In the genomic region with DNA sequence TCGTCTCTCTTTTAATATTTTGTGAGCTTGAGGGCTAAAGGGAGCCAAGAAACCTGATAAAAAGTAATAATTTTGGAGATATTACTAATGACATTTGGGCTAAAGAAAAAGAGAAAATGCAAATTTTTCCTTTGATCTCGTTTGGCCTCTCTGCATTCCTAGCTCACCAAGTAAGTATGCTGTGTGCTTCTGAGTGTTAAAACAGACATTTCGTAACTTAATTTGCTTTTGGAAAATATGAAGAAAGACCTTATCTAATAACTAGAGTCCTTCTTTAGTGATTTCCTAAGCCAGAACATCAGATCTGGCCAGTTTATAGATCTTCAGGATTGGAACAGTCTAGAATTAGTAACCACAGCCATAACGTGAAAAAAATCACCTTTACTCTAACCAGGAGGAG, we compare ENCODE assay signal across 20 cellular contexts.
DNase-seq lines count a peak whose midpoint lies in the region; ATAC-seq and TF ChIP-seq lines count a peak whose summit lies in the region.
"Had no signal": no experiment of that assay in that cellular context is flagged by ENCODE, and none has a peak within 500 bp of the region (broad histone marks: within the 10 kb centered on the region; RNA-seq: fewer than 3 reads in every experiment).

No MANE protein-coding gene starts in this region.

- H3K4me3 ChIP-seq in Caco-2 (ENCODE audit: low read depth, low read length) = no peak overlapping the region
- no peak overlapping the region for H3K4me3 ChIP-seq in adipocyte (ENCODE audit: low read length)
- H3K4me3 ChIP-seq in fibroblast of villous mesenchyme (ENCODE audit: low read depth, low read length) = no peak overlapping the region
- H3K4me3 ChIP-seq: HAP-1, Peyer's patch had no signal

- H3K27ac Mint-ChIP-seq in Caco-2 (ENCODE audit: unreplicated experiment) = peak overlapping the region; percentile 57
- no peak overlapping the region for H3K27ac Mint-ChIP-seq in activated T-helper 17 cell treated with anti-CD3 and anti-CD28 coated beads, Interleukin-2, amount 50 U/mL, for 72 hours
- H3K27ac Mint-ChIP-seq in activated naive CD4-positive, alpha-beta T cell treated with anti-CD3 and anti-CD28 coated beads, Interleukin-2, amount 50 U/mL, for 72 hours = no peak overlapping the region
- H3K27ac Mint-ChIP-seq: B cell; CD4-positive, CD25-positive, alpha-beta regulatory T cell had no signal

- peaks cover 7% of the 10 kb centered on the region for H3K4me1 Mint-ChIP-seq in Caco-2 (ENCODE audit: low read depth, unreplicated experiment)
- no peaks in the 10 kb centered on the region for H3K4me1 Mint-ChIP-seq in activated T-helper 17 cell treated with anti-CD3 and anti-CD28 coated beads, Interleukin-2, amount 50 U/mL, for 72 hours
- H3K4me1 Mint-ChIP-seq: B cell; CD4-positive, CD25-positive, alpha-beta regulatory T cell had no signal

- DNase-seq in Caco-2 = peak in 1 of 2 experiments; percentile 55
- DNase-seq in adipocyte (ENCODE audit: low read depth) = peak; percentile 55
- peak; percentile 28 for DNase-seq in fibroblast of villous mesenchyme (ENCODE audit: low read depth)
- DNase-seq in omental fat pad (ENCODE audit: low spot score) = no peak
- no peak for DNase-seq in RWPE1 (ENCODE audit: low spot score)
- DNase-seq in activated naive CD4-positive, alpha-beta T cell treated with anti-CD3 and anti-CD28 coated beads, Interleukin-2, amount 50 U/mL, for 72 hours (ENCODE audit: low spot score in 2 of 2) = no peak
- no peak for DNase-seq in activated CD4-positive, alpha-beta T cell treated with anti-CD3 and anti-CD28 coated beads, Interleukin-2, amount 50 U/mL, for 48 hours
- DNase-seq: 8988T; CD4-positive, CD25-positive, alpha-beta regulatory T cell; DMS153; GDM1; IMR-90; NCI-H1417 treated with DMSO at 0.1 percent for 48 hours; NCI-H2029; NCI-H526 treated with DMSO at 0.1 percent for 48 hours; Peyer's patch had no signal

- CTCF ChIA-PET in Caco-2 (lab: Charles Lee) = no interaction called here
- CTCF ChIA-PET in RWPE1 (lab: Yijun Ruan, JAX) = interaction anchor here (0.7 kb wide), 1 partner anchor 43 kb away, joined by 4 read pairs; no protein-coding TSS in a partner anchor

- H3K9ac ChIP-seq in adipocyte (ENCODE audit: low read length) = no peak overlapping the region

- intact Hi-C loops in Caco-2 (cut with micrococcal nuclease; ENCODE audit: unreplicated experiment) = loop anchor here (2.0 kb wide), 3 partner anchors 57 to 349 kb away; no protein-coding TSS in a partner anchor

- H3K27me3 ChIP-seq in Caco-2 (replicated peaks; ENCODE audit: control insufficient read depth, insufficient read depth, low read length) (no peaks in the 10 kb centered on the region), adipocyte (replicated peaks; ENCODE audit: control insufficient read depth, insufficient read depth, low read length) (no peaks in the 10 kb centered on the region)
- H3K27me3 ChIP-seq: Peyer's patch had no signal

- ATAC-seq in omental fat pad (ENCODE audit: low FRiP score) = peak; percentile 62
- ATAC-seq in activated T-helper 17 cell treated with anti-CD3 and anti-CD28 coated beads, Interleukin-2, amount 50 U/mL, for 72 hours (replicated peaks) = no peak
- ATAC-seq in activated naive CD4-positive, alpha-beta T cell treated with anti-CD3 and anti-CD28 coated beads, Interleukin-2, amount 50 U/mL, for 72 hours = no peak
- ATAC-seq: Right ventricle myocardium inferior had no signal

- no peaks in the 10 kb centered on the region for H3K36me3 Mint-ChIP-seq in Caco-2 (ENCODE audit: insufficient read depth, unreplicated experiment)
- no peaks in the 10 kb centered on the region for H3K36me3 Mint-ChIP-seq in activated T-helper 17 cell treated with anti-CD3 and anti-CD28 coated beads, Interleukin-2, amount 50 U/mL, for 72 hours (ENCODE audit: low read depth)
- no peaks in the 10 kb centered on the region for H3K36me3 Mint-ChIP-seq in activated naive CD4-positive, alpha-beta T cell treated with anti-CD3 and anti-CD28 coated beads, Interleukin-2, amount 50 U/mL, for 72 hours
- H3K36me3 Mint-ChIP-seq: CD4-positive, CD25-positive, alpha-beta regulatory T cell had no signal

- H3K36me3 ChIP-seq in Caco-2 (ENCODE audit: control insufficient read depth, insufficient read depth, low read length) (no peaks in the 10 kb centered on the region), adipocyte (ENCODE audit: control insufficient read depth, insufficient read depth, low read length, severe bottlenecking) (no peaks in the 10 kb centered on the region)
- H3K36me3 ChIP-seq: HAP-1, Peyer's patch had no signal

- TF ChIP-seq CTCF in Caco-2 (IDR thresholded peaks at IDR 0.05; ENCODE audit: insufficient read depth in 1 of 2, low read depth in 1 of 2, low read length in 1 of 2, severe bottlenecking in 1 of 2, unreplicated experiment in 1 of 2) (no peak), fibroblast of villous mesenchyme (IDR thresholded peaks at IDR 0.05; ENCODE audit: insufficient read depth, low read depth, low read length) (no peak), omental fat pad (IDR thresholded peaks at IDR 0.05) (no peak), RWPE1 (conservative IDR thresholded peaks at IDR 0.05; ENCODE audit: low read depth) (no peak)

- POLR2A ChIA-PET in Caco-2 (lab: Charles Lee) = no interaction called here
- POLR2A ChIA-PET in RWPE1 (lab: Yijun Ruan, JAX; ENCODE audit: low non-redundant PET) = no interaction called here

- peaks cover 22% of the 10 kb centered on the region for H3K9me3 Mint-ChIP-seq in Caco-2 (ENCODE audit: unreplicated experiment)
- peaks cover 6% of the 10 kb centered on the region for H3K9me3 Mint-ChIP-seq in activated T-helper 17 cell treated with anti-CD3 and anti-CD28 coated beads, Interleukin-2, amount 50 U/mL, for 72 hours
- H3K9me3 Mint-ChIP-seq in activated naive CD4-positive, alpha-beta T cell treated with anti-CD3 and anti-CD28 coated beads, Interleukin-2, amount 50 U/mL, for 72 hours = peaks cover 6 to 7% of the 10 kb centered on the region in 2 donors

- H3K27me3 Mint-ChIP-seq in Caco-2 (ENCODE audit: insufficient read depth, unreplicated experiment) = no peaks in the 10 kb centered on the region
- H3K27me3 Mint-ChIP-seq in activated T-helper 17 cell treated with anti-CD3 and anti-CD28 coated beads, Interleukin-2, amount 50 U/mL, for 72 hours = no peaks in the 10 kb centered on the region
- H3K27me3 Mint-ChIP-seq: B cell; CD4-positive, CD25-positive, alpha-beta regulatory T cell had no signal

- H3K4me1 ChIP-seq in Caco-2 = peaks cover 22% of the 10 kb centered on the region
- H3K4me1 ChIP-seq in adipocyte (ENCODE audit: control insufficient read depth, insufficient read depth, low read length) = peaks cover 6% of the 10 kb centered on the region
- H3K4me1 ChIP-seq: HAP-1, Peyer's patch had no signal

- no TSS peak for BruUV-seq in Caco-2 (replicated peaks; lab: Mats Ljungman, UMichigan)

- H3K9me3 ChIP-seq in Caco-2 = no peaks in the 10 kb centered on the region
- H3K9me3 ChIP-seq in adipocyte (ENCODE audit: control insufficient read depth, low read length) = no peaks in the 10 kb centered on the region
- H3K9me3 ChIP-seq: HAP-1, Peyer's patch had no signal

- no peak overlapping the region for H3K4me3 Mint-ChIP-seq in Caco-2 (ENCODE audit: unreplicated experiment)
- H3K4me3 Mint-ChIP-seq in activated T-helper 17 cell treated with anti-CD3 and anti-CD28 coated beads, Interleukin-2, amount 50 U/mL, for 72 hours = no peak overlapping the region
- H3K4me3 Mint-ChIP-seq: B cell; CD4-positive, CD25-positive, alpha-beta regulatory T cell had no signal

- no peak overlapping the region for H3K27ac ChIP-seq in RWPE1
- H3K27ac ChIP-seq: Peyer's patch had no signal

Comparison
In these comparisons a context has a peak if more than half of its experiments do, and no peak if none do; other contexts are left out.
1. DNase-seq: peak in adipocyte (single experiment) and fibroblast of villous mesenchyme (single experiment); none in omental fat pad (single experiment), RWPE1 (single experiment), activated naive CD4-positive, alpha-beta T cell treated with anti-CD3 and anti-CD28 coated beads, Interleukin-2, amount 50 U/mL, for 72 hours (0 of 2) and activated CD4-positive, alpha-beta T cell treated with anti-CD3 and anti-CD28 coated beads, Interleukin-2, amount 50 U/mL, for 48 hours (0 of 2).